8 cellular contexts compared by ENCODE assay signal in the genomic region with DNA sequence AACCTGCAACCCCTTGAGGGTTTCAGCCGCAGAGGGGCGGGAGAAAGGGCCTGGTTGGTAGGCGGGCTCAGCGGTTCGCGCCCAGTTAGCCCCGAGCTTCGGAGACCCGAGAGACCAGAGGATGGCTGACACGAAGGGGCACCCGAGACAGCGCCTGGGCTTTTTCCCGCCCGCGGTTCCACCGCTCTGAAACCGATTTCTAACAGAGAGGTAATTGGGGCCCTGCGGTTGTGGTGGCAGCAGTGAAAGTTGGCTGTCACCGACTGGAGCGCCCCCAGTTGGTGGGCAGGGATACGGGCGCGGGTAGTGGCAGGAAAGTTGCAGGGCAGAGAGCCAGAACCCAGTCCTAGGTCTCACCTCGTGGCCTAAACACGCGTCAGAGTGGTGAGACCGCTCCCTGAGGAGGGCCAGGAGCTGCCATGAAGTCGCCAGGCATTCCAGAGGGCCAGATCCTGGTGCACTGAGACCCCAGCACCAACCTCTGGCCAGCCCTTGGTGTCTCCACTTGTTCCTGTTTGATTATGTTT. TPM values are rescaled to one million over a fixed set of nuclear protein-coding genes. Genes with fewer than 3 reads are reported as not detected.
DNase-seq lines count a peak whose midpoint lies in the region; ATAC-seq and TF ChIP-seq lines count a peak whose summit lies in the region.

No MANE protein-coding gene starts in this region.

- H3K79me2 ChIP-seq in neural progenitor cell (ENCODE audit: low read depth) = no peaks in the 10 kb centered on the region

- H2AFZ ChIP-seq in neural progenitor cell (replicated peaks) = peak overlapping the region; percentile 75

- H3K36me3 Mint-ChIP-seq in IgD-negative memory B cell = peaks cover 5% of the 10 kb centered on the region
- peaks cover 1% of the 10 kb centered on the region for H3K36me3 Mint-ChIP-seq in neural progenitor cell

- H3K4me1 ChIP-seq in Panc1 (ENCODE audit: control insufficient read depth, insufficient read depth, low read length) = 0 out of 2 replicates have a peak, but pooled peaks cover 3% of the 10 kb centered on the region
- no peaks in the 10 kb centered on the region for H3K4me1 ChIP-seq in neural progenitor cell
- H3K4me1 ChIP-seq in subcutaneous abdominal adipose tissue (ENCODE audit: control insufficient read depth in 5 of 5, insufficient read depth in 5 of 5, low read length in 5 of 5) = peaks cover 2 to 22% (median 13%) of the 10 kb centered on the region in 5 donors

- H3K27ac Mint-ChIP-seq in IgD-negative memory B cell (peak overlapping the region; percentile 92 to 99 (median 92)), neural progenitor cell (peak overlapping the region; percentile 81)

- peak overlapping the region; percentile 88 for H3K27ac ChIP-seq in Panc1 (ENCODE audit: low read length)
- no peak overlapping the region for H3K27ac ChIP-seq in neural progenitor cell
- H3K27ac ChIP-seq in subcutaneous abdominal adipose tissue (ENCODE audit: low read depth, low read length) = peak overlapping the region; percentile 91

- TF ChIP-seq CTCF in Panc1 (IDR thresholded peaks at IDR 0.05) = peak; percentile 95
- peak; percentile 81 for TF ChIP-seq CTCF in neural progenitor cell (IDR thresholded peaks at IDR 0.05)

- H3K4me3 Mint-ChIP-seq in IgD-negative memory B cell (peak overlapping the region; percentile 90 to 97 (median 94)), neural progenitor cell (peak overlapping the region; percentile 88)

- DNase-seq in D341Med (ENCODE audit: low spot score) (peak; percentile 83), Panc1 (ENCODE audit: low read depth, low spot score) (peak; percentile 66), fibroblast of peridontal ligament (ENCODE audit: extremely low read depth) (peak; percentile 71), neural progenitor cell (ENCODE audit: low spot score) (peak; percentile 74)
- DNase-seq in activated T-helper 1 cell treated with anti-CD3 and anti-CD28 coated beads, Interleukin-2, amount 50 U/mL, for 16 hours (ENCODE audit: low read depth in 1 of 2, low spot score in 1 of 2) = peak; percentile 61 to 69

- H3K4me3 ChIP-seq in Panc1 (ENCODE audit: low read depth in 2 of 2, low read length in 2 of 2) (peak overlapping the region; percentile 74 to 92), neural progenitor cell (peak overlapping the region; percentile 53), subcutaneous abdominal adipose tissue (ENCODE audit: low read depth in 1 of 5, low read length in 5 of 5) (peak overlapping the region; percentile 72 to 90 (median 82))

- BruUV-seq in Panc1 (replicated peaks; lab: Mats Ljungman, UMichigan) = TSS peak; percentile 68

- CTCF ChIA-PET in Panc1 (lab: Charles Lee) = interaction anchor here (0.5 to 0.9 kb wide), 5 partner anchors 8 to 549 kb away, joined by 4 to 7 read pairs (median 5); no protein-coding TSS in a partner anchor

- H3K27me3 Mint-ChIP-seq in IgD-negative memory B cell (peaks cover 7% of the 10 kb centered on the region), neural progenitor cell (ENCODE audit: insufficient read depth, low read depth) (peaks cover 7% of the 10 kb centered on the region)

- POLR2A ChIA-PET in Panc1 (lab: Charles Lee) = interaction anchor here (0.6 to 1.3 kb wide), 4 partner anchors 9 to 31 kb away, joined by 4 to 8 read pairs (median 5); a partner anchor contains a TSS

- intact Hi-C loops in Panc1 (cut with micrococcal nuclease; ENCODE audit: unreplicated experiment) = no loop called here

- peaks cover 9 to 30% (median 21%) of the 10 kb centered on the region in 3 donors for H3K4me1 Mint-ChIP-seq in IgD-negative memory B cell
- no peaks in the 10 kb centered on the region for H3K4me1 Mint-ChIP-seq in neural progenitor cell

- H3F3A ChIP-seq in neural progenitor cell (ENCODE audit: low read depth) = peaks cover 46% of the 10 kb centered on the region

- H3K36me3 ChIP-seq in Panc1 (ENCODE audit: control insufficient read depth, insufficient read depth, low read length) (peaks cover under 1% of the 10 kb centered on the region; the same call in 1 of the 2 replicates), neural progenitor cell (peaks cover 3% of the 10 kb centered on the region), subcutaneous abdominal adipose tissue (ENCODE audit: control insufficient read depth in 5 of 5, insufficient read depth in 5 of 5, low read length in 5 of 5) (peaks cover 7 to 15% (median 13%) of the 10 kb centered on the region in 5 donors)

- no peaks in the 10 kb centered on the region for H3K27me3 ChIP-seq in Panc1 (ENCODE audit: control insufficient read depth, insufficient read depth, low read length)
- H3K27me3 ChIP-seq in neural progenitor cell = peaks cover 19% of the 10 kb centered on the region
- H3K27me3 ChIP-seq in subcutaneous abdominal adipose tissue (ENCODE audit: control insufficient read depth in 5 of 5, insufficient read depth in 4 of 5, low read length in 5 of 5) = no peaks in the 10 kb centered on the region

- H3K4me2 ChIP-seq in neural progenitor cell = peak overlapping the region; percentile 88

- H3K9ac ChIP-seq in neural progenitor cell (no peak overlapping the region), subcutaneous abdominal adipose tissue (ENCODE audit: low read length in 5 of 5) (peak overlapping the region; percentile 63 to 86 (median 83))

- in situ Hi-C loops in Panc1 (cut with HindIII; ENCODE audit: low pct_unique_long_range_greater_than_20kb, low sequenced_read_pairs) = no loop called here

- ATAC-seq in GM21515 (IDR thresholded peaks at IDR 0.05; ENCODE audit: unreplicated experiment) (peak; percentile 35), Panc1 (peak; percentile 88)

- H3K9me3 Mint-ChIP-seq in IgD-negative memory B cell = no peaks in the 10 kb centered on the region
- H3K9me3 Mint-ChIP-seq in neural progenitor cell = no peaks in the 10 kb centered on the region

- no peaks in the 10 kb centered on the region for H3K9me3 ChIP-seq in Panc1 (ENCODE audit: control insufficient read depth, insufficient read depth, low read depth, low read length)
- H3K9me3 ChIP-seq in neural progenitor cell (ENCODE audit: low read depth) = no peaks in the 10 kb centered on the region
- H3K9me3 ChIP-seq in subcutaneous abdominal adipose tissue (ENCODE audit: control insufficient read depth in 5 of 5, low read length in 5 of 5) = no peaks in the 10 kb centered on the region

- peaks cover 11% of the 10 kb centered on the region for H4K20me1 ChIP-seq in neural progenitor cell (ENCODE audit: low read depth)

RNA-seq across cellular contexts. Expression of a gene that starts 0.6 kb away (rescaled TPM):
- polyA plus RNA-seq in IgD-negative memory B cell = 9.3 TPM
- total RNA-seq in Panc1 (2021; ENCODE audit: unreplicated experiment) (6.8 TPM), neural progenitor cell (ENCODE audit: low replicate concordance) (3.1 and 5.1 TPM in 2 replicates)
- polyA plus RNA-seq in Panc1 (2012; ENCODE audit: insufficient read length) = 8.8 TPM

RNA-seq across cellular contexts. Expression of a gene that starts 14.8 kb away (rescaled TPM):
- 1,765 TPM for polyA plus RNA-seq in IgD-negative memory B cell
- total RNA-seq in Panc1 (2021; ENCODE audit: unreplicated experiment) (1,303 TPM), neural progenitor cell (ENCODE audit: low replicate concordance) (249 and 430 TPM in 2 replicates)
- polyA plus RNA-seq in Panc1 (2012; ENCODE audit: insufficient read length) = 1,997 TPM

RNA-seq across cellular contexts. Expression of a gene that starts 22.7 kb away (rescaled TPM):
- polyA plus RNA-seq in IgD-negative memory B cell = 1.1 TPM
- total RNA-seq in Panc1 (2021; ENCODE audit: unreplicated experiment) (not detected), neural progenitor cell (ENCODE audit: low replicate concordance) (0.50 TPM in 1 of 2 replicates, not detected in the other)
- 0.18 TPM for polyA plus RNA-seq in Panc1 (2012; ENCODE audit: insufficient read length)

RNA-seq across cellular contexts. Expression of a gene that starts 23.0 kb away (rescaled TPM):
- polyA plus RNA-seq in IgD-negative memory B cell = 7.8 TPM
- 24.8 TPM for total RNA-seq in Panc1 (2021; ENCODE audit: unreplicated experiment)
- polyA plus RNA-seq in Panc1 (2012; ENCODE audit: insufficient read length) = 278 TPM
- total RNA-seq in neural progenitor cell (ENCODE audit: low replicate concordance) = 6.7 and 8.3 TPM in 2 replicates

RNA-seq across cellular contexts. Expression of a gene that starts 31.1 kb away (rescaled TPM):
- 248 TPM for polyA plus RNA-seq in IgD-negative memory B cell
- total RNA-seq in Panc1 (2021; ENCODE audit: unreplicated experiment) (538 TPM), neural progenitor cell (ENCODE audit: low replicate concordance) (198 and 315 TPM in 2 replicates)
- 868 TPM for polyA plus RNA-seq in Panc1 (2012; ENCODE audit: insufficient read length)
